In genomic region chr17:76044475-76045007, GRCh38 we compare ENCODE assay signal across 4 cellular contexts. TPM values are rescaled to one million over a fixed set of nuclear protein-coding genes. Genes with fewer than 3 reads are reported as not detected.
"Had no signal": no experiment of that assay in that cellular context is flagged by ENCODE, and none has a peak within 500 bp of the region (broad histone marks: within the 10 kb centered on the region; RNA-seq: fewer than 3 reads in every experiment).

No MANE protein-coding gene starts in this region.

RNA-seq across cellular contexts. Expression of gene EVPL, which starts 17.4 kb away (rescaled TPM):
- total RNA-seq: activated T-helper 2 cell treated with anti-CD3 and anti-CD28 coated beads, Interferon-gamma antibody, Interleukin-2, Interleukin-4, amounts not matched to agents 10 μg/mL and 5 μg/mL and 100 μg/mL, durations not matched to agents 14 hours and 24 hours and 36 hours had no signal

RNA-seq across cellular contexts. Expression of gene GALR2, which starts 30.0 kb away (rescaled TPM):
- total RNA-seq: bronchial epithelial cell, Right ventricle myocardium superior had no signal

RNA-seq across cellular contexts. Expression of gene ZACN, which starts 34.4 kb away (rescaled TPM):
- total RNA-seq: bronchial epithelial cell, MCF 10A, Right ventricle myocardium superior had no signal
